Comparison of ENCODE assay signal across 25 cellular contexts in the genomic region with DNA sequence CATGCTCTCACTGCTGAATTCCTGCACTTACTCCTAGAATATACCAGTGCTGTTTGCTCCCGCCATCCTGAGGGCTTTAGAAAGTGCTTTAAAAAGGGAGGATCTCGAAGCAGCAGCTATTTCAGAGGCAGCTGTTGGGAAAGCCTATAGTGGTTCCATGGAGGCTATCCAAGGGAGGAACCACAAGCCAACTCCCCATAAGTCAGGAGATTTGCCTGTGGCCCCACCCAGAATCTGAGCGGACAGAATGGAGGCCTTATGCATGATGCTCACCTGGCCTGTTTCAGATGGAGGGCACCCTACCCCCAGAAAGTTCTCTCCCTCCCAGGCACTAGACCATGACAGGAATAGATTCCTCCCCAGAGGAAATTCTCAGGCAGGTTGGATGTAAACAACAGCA.
"Had no signal": no experiment of that assay in that cellular context is flagged by ENCODE, and none has a peak within 500 bp of the region (broad histone marks: within the 10 kb centered on the region; RNA-seq: fewer than 3 reads in every experiment).

No MANE protein-coding gene starts in this region.

- H3K4me3 Mint-ChIP-seq: activated CD4-positive, alpha-beta T cell treated with anti-CD3 and anti-CD28 coated beads, Interleukin-2, amount 10 ng/mL, durations not matched to agents 24 days and 14 days; activated CD8-positive, alpha-beta memory T cell treated with anti-CD3 and anti-CD28 coated beads, Interleukin-2, amount 10 ng/mL, durations not matched to agents 7 days and 5 days; activated T-cell treated with anti-CD3 and anti-CD28 coated beads, Interleukin-2, amount 50 U/mL, for 4 hours; T-helper 1 cell treated with Interleukin-12 subunit alpha and Interleukin-12 subunit beta and Interleukin-4 antibody, amounts not matched to agents 30 μg/mL and 1 μg/mL, for 36 hours; WTC11 had no signal

- DNase-seq: activated CD4-positive, alpha-beta T cell treated with anti-CD3 and anti-CD28 coated beads, Interleukin-2, amount 10 ng/mL, durations not matched to agents 24 days and 14 days; activated CD4-positive, alpha-beta T cell treated with anti-CD3 and anti-CD28 coated beads, Interleukin-2, amount 50 U/mL, for 48 hours; activated CD4-positive, CD25-positive, alpha-beta regulatory T cell treated with anti-CD3 and anti-CD28 coated beads, Interleukin-2, amount 50 U/mL, for 72 hours; activated CD8-positive, alpha-beta memory T cell treated with anti-CD3 and anti-CD28 coated beads, Interleukin-2, amount 10 ng/mL, durations not matched to agents 7 days and 5 days; activated effector memory CD4-positive, alpha-beta T cell treated with anti-CD3 and anti-CD28 coated beads, Interleukin-2, amount 50 U/mL, for 16 hours; activated naive CD4-positive, alpha-beta T cell treated with Interleukin-2 at 50 U/mL for 16 hours; activated T-cell treated with anti-CD3 and anti-CD28 coated beads, Interleukin-2, amount 50 U/mL, for 4 hours; anterior cingulate cortex; central memory CD4-positive, alpha-beta T cell; MG63; MV-4-11; NCI-H1092 treated with DMSO at 0.1 percent for 48 hours; NCI-H1417 treated with DMSO at 0.1 percent for 48 hours; NCI-H1694 treated with DMSO at 0.1 percent for 48 hours; NCI-H2029 treated with DMSO at 0.1 percent for 48 hours; NCI-H524; NCI-H748 treated with DMSO at 0.1 percent for 48 hours; RPMI8226; SHP77 had no signal

- H3K27me3 ChIP-seq: breast epithelium, MG63, SJSA1 had no signal

- H3K9me3 Mint-ChIP-seq: activated CD4-positive, alpha-beta T cell treated with anti-CD3 and anti-CD28 coated beads, Interleukin-2, amount 10 ng/mL, durations not matched to agents 24 days and 14 days; activated naive CD4-positive, alpha-beta T cell treated with anti-CD3 and anti-CD28 coated beads, Interleukin-2, amount 50 U/mL, for 72 hours; activated T-cell treated with anti-CD3 and anti-CD28 coated beads, Interleukin-2, amount 50 U/mL, for 4 hours; T-helper 1 cell treated with Interleukin-12 subunit alpha and Interleukin-12 subunit beta and Interleukin-4 antibody, amounts not matched to agents 30 μg/mL and 1 μg/mL, for 36 hours; WTC11 had no signal

- H3K27ac ChIP-seq: breast epithelium, SJSA1 had no signal

- H3K4me3 ChIP-seq: breast epithelium, MG63, SJSA1 had no signal

- H3K27ac Mint-ChIP-seq: activated CD4-positive, alpha-beta T cell treated with anti-CD3 and anti-CD28 coated beads, Interleukin-2, amount 10 ng/mL, durations not matched to agents 24 days and 14 days; activated CD8-positive, alpha-beta memory T cell treated with anti-CD3 and anti-CD28 coated beads, Interleukin-2, amount 10 ng/mL, durations not matched to agents 7 days and 5 days; activated naive CD4-positive, alpha-beta T cell treated with anti-CD3 and anti-CD28 coated beads, Interleukin-2, amount 50 U/mL, for 72 hours; T-helper 1 cell treated with Interleukin-12 subunit alpha and Interleukin-12 subunit beta and Interleukin-4 antibody, amounts not matched to agents 30 μg/mL and 1 μg/mL, for 36 hours; WTC11 had no signal

- ATAC-seq: activated CD8-positive, alpha-beta memory T cell treated with anti-CD3 and anti-CD28 coated beads, Interleukin-2, amount 10 ng/mL, durations not matched to agents 7 days and 5 days; activated naive CD4-positive, alpha-beta T cell treated with anti-CD3 and anti-CD28 coated beads, Interleukin-2, amount 50 U/mL, for 72 hours; activated T-cell treated with anti-CD3 and anti-CD28 coated beads, Interleukin-2, amount 50 U/mL, for 4 hours; Panc1; WTC11 had no signal

- H3K9me3 ChIP-seq: breast epithelium, MG63, SJSA1 had no signal

- H3K36me3 Mint-ChIP-seq: activated CD8-positive, alpha-beta memory T cell treated with anti-CD3 and anti-CD28 coated beads, Interleukin-2, amount 10 ng/mL, durations not matched to agents 7 days and 5 days; activated naive CD4-positive, alpha-beta T cell treated with anti-CD3 and anti-CD28 coated beads, Interleukin-2, amount 50 U/mL, for 72 hours; WTC11 had no signal

- H3K36me3 ChIP-seq: breast epithelium, MG63, SJSA1 had no signal
